ENCODE assay signal across 8 cellular contexts in the genomic region with DNA sequence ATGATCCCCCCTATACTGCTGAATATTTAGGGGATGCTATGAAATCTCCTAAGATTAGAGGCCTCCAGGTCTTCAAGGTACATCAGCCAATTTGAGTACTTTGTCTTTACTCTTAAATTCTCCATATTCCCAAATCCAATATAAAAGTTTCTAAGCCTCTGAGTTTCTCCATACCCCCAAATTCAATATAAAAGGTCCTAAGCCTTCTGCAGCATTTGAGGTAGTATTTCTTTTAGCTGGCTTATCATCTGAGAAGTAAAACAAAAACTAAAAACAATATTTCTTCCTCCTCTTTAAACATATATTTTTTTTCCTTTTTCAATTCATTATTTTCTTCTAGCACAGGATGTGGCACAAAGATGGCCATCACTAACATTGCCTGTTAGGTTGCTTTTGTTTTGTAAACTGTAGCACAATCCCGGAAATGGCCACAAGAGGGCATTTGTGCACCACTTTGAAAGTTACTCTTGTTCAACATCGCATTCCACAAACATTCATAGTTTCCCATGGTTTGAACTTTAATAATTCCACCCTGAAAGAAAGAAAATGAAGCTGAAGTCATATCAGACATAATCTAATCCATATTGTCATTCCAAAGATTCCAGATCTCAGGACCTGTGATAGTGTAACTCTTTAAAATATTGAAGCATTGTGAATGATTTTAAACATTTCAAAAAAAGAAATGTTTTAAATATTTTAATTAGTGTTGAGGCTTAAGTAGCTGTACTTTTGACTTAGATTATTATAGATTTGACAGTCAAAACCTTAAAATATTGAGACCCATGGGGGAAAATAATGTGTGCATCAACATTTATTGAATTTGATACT. TPM values are rescaled to one million over a fixed set of nuclear protein-coding genes. Genes with fewer than 3 reads are reported as not detected.
DNase-seq lines count a peak whose midpoint lies in the region; ATAC-seq and TF ChIP-seq lines count a peak whose summit lies in the region.

No MANE protein-coding gene starts in this region.

- DNase-seq in activated CD4-positive, CD25-positive, alpha-beta regulatory T cell treated with anti-CD3 and anti-CD28 coated beads, Interleukin-2, amount 50 U/mL, for 16 hours (ENCODE audit: low read depth, low spot score), result peak; percentile 10
- DNase-seq in H4 (ENCODE audit: low spot score) (peak; percentile 40), Kasumi-1 (lab: John Stamatoyannopoulos, UW) (peak; percentile 35 to 37), mesothelial cell of epicardium (ENCODE audit: low spot score in 2 of 2, unreplicated experiment in 2 of 2) (peak in 1 of 2 experiments; percentile 68)
- peak; percentile 3 for DNase-seq in effector CD4-positive, alpha-beta T cell
- peak; percentile 2 for DNase-seq in stimulated activated naive B cell treated with anti-CD40 and anti-IgM and Interleukin-4, amounts not matched to agents 10 μg/mL and 1 μg/mL and 100 μg/mL, for 72 hours

- H3K27me3 Mint-ChIP-seq in mesothelial cell of epicardium (ENCODE audit: low read depth), result peaks cover 22% of the 10 kb centered on the region
- peaks cover 0 to 9% of the 10 kb centered on the region in 2 donors for H3K27me3 Mint-ChIP-seq in stimulated activated naive B cell treated with anti-CD40 and anti-IgM and Interleukin-4, amounts not matched to agents 10 μg/mL and 1 μg/mL and 100 μg/mL, for 72 hours

- H3K27ac Mint-ChIP-seq in mesothelial cell of epicardium, result no peak overlapping the region
- H3K27ac Mint-ChIP-seq in stimulated activated naive B cell treated with anti-CD40 and anti-IgM and Interleukin-4, amounts not matched to agents 10 μg/mL and 1 μg/mL and 100 μg/mL, for 72 hours, result no peak overlapping the region

- no peak overlapping the region for H3K4me3 Mint-ChIP-seq in mesothelial cell of epicardium
- H3K4me3 Mint-ChIP-seq in stimulated activated naive B cell treated with anti-CD40 and anti-IgM and Interleukin-4, amounts not matched to agents 10 μg/mL and 1 μg/mL and 100 μg/mL, for 72 hours, result no peak overlapping the region

- TF ChIP-seq CTCF in VCaP (conservative IDR thresholded peaks at IDR 0.05), result peak; percentile 81
- TF ChIP-seq CTCF in mesothelial cell of epicardium (IDR thresholded peaks at IDR 0.05; ENCODE audit: unreplicated experiment), result peak; percentile 89

- H3K36me3 Mint-ChIP-seq in mesothelial cell of epicardium, result no peaks in the 10 kb centered on the region
- no peaks in the 10 kb centered on the region for H3K36me3 Mint-ChIP-seq in stimulated activated naive B cell treated with anti-CD40 and anti-IgM and Interleukin-4, amounts not matched to agents 10 μg/mL and 1 μg/mL and 100 μg/mL, for 72 hours

- no peaks in the 10 kb centered on the region for H3K9me3 Mint-ChIP-seq in mesothelial cell of epicardium
- H3K9me3 Mint-ChIP-seq in stimulated activated naive B cell treated with anti-CD40 and anti-IgM and Interleukin-4, amounts not matched to agents 10 μg/mL and 1 μg/mL and 100 μg/mL, for 72 hours, result no peaks in the 10 kb centered on the region

- H3K27ac ChIP-seq in VCaP, result no peak overlapping the region

- peaks cover 15% of the 10 kb centered on the region for H3K4me1 Mint-ChIP-seq in mesothelial cell of epicardium
- no peaks in the 10 kb centered on the region for H3K4me1 Mint-ChIP-seq in stimulated activated naive B cell treated with anti-CD40 and anti-IgM and Interleukin-4, amounts not matched to agents 10 μg/mL and 1 μg/mL and 100 μg/mL, for 72 hours

- no peak for ATAC-seq in activated CD4-positive, CD25-positive, alpha-beta regulatory T cell treated with anti-CD3 and anti-CD28 coated beads, Interleukin-2, amount 50 U/mL, for 24 hours
- ATAC-seq in stimulated activated naive B cell treated with anti-CD40 and anti-IgM and Interleukin-4, amounts not matched to agents 10 μg/mL and 1 μg/mL and 100 μg/mL, for 72 hours (replicated peaks), result peak; percentile 52 to 63

RNA-seq across cellular contexts. Expression of a gene that starts 21.0 kb away (rescaled TPM):
- total RNA-seq in H4 (2014; rRNA removed; shearing (Covaris generic)), result not detected in 2 replicates
- total RNA-seq in mesothelial cell of epicardium, result 0.49 TPM in 1 of 3 replicates, not detected in the others

RNA-seq across cellular contexts. Expression of a gene that starts 26.0 kb away (rescaled TPM):
- total RNA-seq in H4 (2014; rRNA removed; shearing (Covaris generic)), result not detected in 2 replicates
- total RNA-seq in mesothelial cell of epicardium, result 1.0 to 3.3 TPM (median 1.4 TPM) in 3 replicates

RNA-seq across cellular contexts. Expression of a gene that starts 48.8 kb away (rescaled TPM):
- total RNA-seq in H4 (2014; rRNA removed; shearing (Covaris generic)), result 1.0 and 5.2 TPM in 2 replicates
- total RNA-seq in mesothelial cell of epicardium, result 0.42 to 0.59 TPM in 2 of 3 replicates, not detected in the other

Comparison
In these comparisons a context has a peak if more than half of its experiments do, and no peak if none do; other contexts are left out.
1. ATAC-seq: peak in stimulated activated naive B cell treated with anti-CD40 and anti-IgM and Interleukin-4, amounts not matched to agents 10 μg/mL and 1 μg/mL and 100 μg/mL, for 72 hours (2 of 2); none in activated CD4-positive, CD25-positive, alpha-beta regulatory T cell treated with anti-CD3 and anti-CD28 coated beads, Interleukin-2, amount 50 U/mL, for 24 hours (0 of 2).